In genomic region chr18:74773171-74773624, GRCh38 we compare ENCODE assay signal across 13 cellular contexts.
DNase-seq lines count a peak whose midpoint lies in the region; ATAC-seq, FAIRE-seq and TF ChIP-seq lines count a peak whose summit lies in the region.
"Had no signal": no experiment of that assay in that cellular context is flagged by ENCODE, and none has a peak within 500 bp of the region (broad histone marks: within the 10 kb centered on the region; RNA-seq: fewer than 3 reads in every experiment).

No MANE protein-coding gene starts in this region.

- H3K9ac ChIP-seq in neural progenitor cell: no peak overlapping the region

- no peaks in the 10 kb centered on the region for H3K79me2 ChIP-seq in neural progenitor cell (ENCODE audit: low read depth)

- H3K27ac ChIP-seq in neural progenitor cell (no peak overlapping the region), vagina (no peak overlapping the region)
- H3K27ac ChIP-seq: psoas muscle had no signal

- H3K4me1 Mint-ChIP-seq in neural progenitor cell: no peaks in the 10 kb centered on the region

- H3K36me3 Mint-ChIP-seq in neural progenitor cell: peaks cover 2% of the 10 kb centered on the region

- H3K9me3 Mint-ChIP-seq in neural progenitor cell: no peaks in the 10 kb centered on the region
- H3K9me3 Mint-ChIP-seq: activated T-cell treated with anti-CD3 and anti-CD28 coated beads, Interleukin-2, amount 50 U/mL, for 72 hours had no signal

- H3F3A ChIP-seq in neural progenitor cell (ENCODE audit: low read depth): no peaks in the 10 kb centered on the region

- H3K4me1 ChIP-seq in neural progenitor cell (no peaks in the 10 kb centered on the region), vagina (no peaks in the 10 kb centered on the region)
- H3K4me1 ChIP-seq: psoas muscle had no signal

- H3K27ac Mint-ChIP-seq in neural progenitor cell: no peak overlapping the region

- H3K4me3 ChIP-seq in neural progenitor cell (no peak overlapping the region), vagina (no peak overlapping the region)
- H3K4me3 ChIP-seq: psoas muscle had no signal

- H3K27me3 ChIP-seq in neural progenitor cell (no peaks in the 10 kb centered on the region), vagina (no peaks in the 10 kb centered on the region)

- H3K9me3 ChIP-seq in neural progenitor cell (ENCODE audit: low read depth) (no peaks in the 10 kb centered on the region), vagina (no peaks in the 10 kb centered on the region)
- H3K9me3 ChIP-seq: psoas muscle had no signal

- ATAC-seq in GM18505 (IDR thresholded peaks at IDR 0.05; ENCODE audit: unreplicated experiment): peak; percentile 87
- ATAC-seq in GM19463 (IDR thresholded peaks at IDR 0.05; ENCODE audit: unreplicated experiment): peak; percentile 55
- peak; percentile 82 for ATAC-seq in HG02943 (IDR thresholded peaks at IDR 0.05; ENCODE audit: low read depth, unreplicated experiment)
- peak; percentile 57 for ATAC-seq in HG03575 (IDR thresholded peaks at IDR 0.05; ENCODE audit: extremely low read depth, insufficient number of reproducible peaks, low FRiP score, unreplicated experiment)
- ATAC-seq: activated T-cell treated with anti-CD3 and anti-CD28 coated beads, Interleukin-2, amount 50 U/mL, for 72 hours; psoas muscle had no signal

- H3K27me3 Mint-ChIP-seq in neural progenitor cell (ENCODE audit: insufficient read depth, low read depth): no peaks in the 10 kb centered on the region

- H4K20me1 ChIP-seq in neural progenitor cell (ENCODE audit: low read depth): no peaks in the 10 kb centered on the region

- H3K4me3 Mint-ChIP-seq in neural progenitor cell: no peak overlapping the region
- H3K4me3 Mint-ChIP-seq: activated T-cell treated with anti-CD3 and anti-CD28 coated beads, Interleukin-2, amount 50 U/mL, for 72 hours had no signal

- H3K4me2 ChIP-seq in neural progenitor cell: no peak overlapping the region

- intact Hi-C loops in posterior vena cava (cut with DNase I) (no loop called here), vagina (cut with DNase I) (no loop called here)

- TF ChIP-seq POLR2A in GM18505 (IDR thresholded peaks at IDR 0.05; ENCODE audit: borderline replicate concordance, extremely low read depth, insufficient read depth, insufficient read length) (no peak), H54 (IDR thresholded peaks at IDR 0.05; ENCODE audit: low read depth, low read length) (no peak), vagina (IDR thresholded peaks at IDR 0.05) (no peak)

- FAIRE-seq in H54 (lab: Jason Lieb, UNC): no peak

- TF ChIP-seq CTCF in neural progenitor cell (IDR thresholded peaks at IDR 0.05) (no peak), vagina (IDR thresholded peaks at IDR 0.05) (no peak)

- no peaks in the 10 kb centered on the region for H3K36me3 ChIP-seq in neural progenitor cell
- no peaks in the 10 kb centered on the region for H3K36me3 ChIP-seq in vagina

- no peak for DNase-seq in H54 (ENCODE audit: insufficient read length, low spot score)
- DNase-seq in posterior vena cava (ENCODE audit: low spot score): no peak
- DNase-seq in neural progenitor cell (ENCODE audit: low spot score): no peak
- DNase-seq in vagina (ENCODE audit: extremely low spot score in 2 of 2): no peak
- DNase-seq: activated T-cell treated with anti-CD3 and anti-CD28 coated beads, Interleukin-2, amount 50 U/mL, for 72 hours; NCI-H524; psoas muscle; SHP77 treated with DMSO at 0.1 percent for 48 hours; stimulated activated CD4-positive, alpha-beta T cell treated with anti-CD3 and anti-CD28 coated beads, Interleukin-4, amount 100 ng/mL, for 24 hours had no signal

- no peak overlapping the region for H2AFZ ChIP-seq in neural progenitor cell (replicated peaks)
